ENCODE assay signal across 17 cellular contexts in genomic region chr21:40421121-40421520, GRCh38.
DNase-seq lines count a peak whose midpoint lies in the region; ATAC-seq and TF ChIP-seq lines count a peak whose summit lies in the region.
"Had no signal": no experiment of that assay in that cellular context is flagged by ENCODE, and none has a peak within 500 bp of the region (broad histone marks: within the 10 kb centered on the region; RNA-seq: fewer than 3 reads in every experiment).

No MANE protein-coding gene starts in this region.

- H3K4me3 ChIP-seq in mammary epithelial cell (replicated peaks in 1 of 3; ENCODE audit: insufficient read depth in 1 of 3, low read depth in 2 of 3, low read length in 3 of 3): no peak overlapping the region
- H3K4me3 ChIP-seq: GM23338 had no signal

- no peaks in the 10 kb centered on the region for H4K20me1 ChIP-seq in mammary epithelial cell (ENCODE audit: insufficient read depth, low read length)

- DNase-seq in RWPE1 (ENCODE audit: low spot score) (peak; percentile 13), mammary epithelial cell (peak; percentile 89), epithelial cell of prostate (ENCODE audit: low read depth, low spot score) (peak; percentile 95), foreskin keratinocyte (peak; percentile 89 to 94), OCI-M2 (lab: John Stamatoyannopoulos, UW; ENCODE audit: unreplicated experiment) (no peak), SHP77 treated with DMSO at 0.1 percent for 48 hours (lab: John Stamatoyannopoulos, UW) (no peak)
- DNase-seq: C1 segment of cervical spinal cord; Calu3; CD4-positive, alpha-beta memory T cell; COR-L47; DMS53; DMS79 treated with DMSO at 0.1 percent for 48 hours; GF-D8; H9 had no signal

- no peak overlapping the region for H3K4me2 ChIP-seq in mammary epithelial cell (ENCODE audit: insufficient read depth, low read depth, low read length)
- H3K4me2 ChIP-seq: GM23338 had no signal

- H3K27ac ChIP-seq in RWPE1: no peak overlapping the region
- H3K27ac ChIP-seq in mammary epithelial cell (ENCODE audit: insufficient read depth, low read depth, low read length): peak overlapping the region; percentile 23
- peak overlapping the region; percentile 73 for H3K27ac ChIP-seq in epithelial cell of prostate
- H3K27ac ChIP-seq in foreskin keratinocyte: peak overlapping the region; percentile 55

- peak; percentile 87 for ATAC-seq in foreskin keratinocyte
- ATAC-seq in GM18498 (IDR thresholded peaks at IDR 0.05; ENCODE audit: unreplicated experiment): no peak
- ATAC-seq: GM23338, HCT116 had no signal

- dilution Hi-C loops in mammary epithelial cell (cut with HindIII; ENCODE audit: low sequenced_read_pairs): no loop called here

- no peak overlapping the region for H3K9ac ChIP-seq in mammary epithelial cell (ENCODE audit: insufficient read depth, low read length)

- WGBS in mammary epithelial cell (ENCODE audit: low coverage, missing lambda C conversion rate): 80% methylated on average over 4 of the region's 4 CpGs

- no peaks in the 10 kb centered on the region for H3K36me3 ChIP-seq in mammary epithelial cell (ENCODE audit: insufficient read depth, low read length)

- POLR2A ChIA-PET in RWPE1 (lab: Yijun Ruan, JAX; ENCODE audit: low non-redundant PET): no interaction called here

- no TSS peak for BruUV-seq in mammary epithelial cell (replicated peaks; lab: Mats Ljungman, UMichigan)

- CTCF ChIA-PET in RWPE1 (lab: Yijun Ruan, JAX): no interaction called here
- CTCF ChIA-PET in mammary epithelial cell (lab: Charles Lee; ENCODE audit: low non-redundant PET): no interaction called here

- no peaks in the 10 kb centered on the region for H3K79me2 ChIP-seq in mammary epithelial cell (ENCODE audit: insufficient read depth, low read length)

- H2AFZ ChIP-seq in mammary epithelial cell (ENCODE audit: low read depth, low read length): no peak overlapping the region
- H2AFZ ChIP-seq: GM23338 had no signal

- H3K4me1 ChIP-seq in mammary epithelial cell (ENCODE audit: insufficient read depth, low read length) (peaks cover 6% of the 10 kb centered on the region), foreskin keratinocyte (no peaks in the 10 kb centered on the region)

- H3K9me3 ChIP-seq in mammary epithelial cell (replicated peaks; ENCODE audit: insufficient read depth, low read length): no peaks in the 10 kb centered on the region

- TF ChIP-seq CTCF in RWPE1 (conservative IDR thresholded peaks at IDR 0.05; ENCODE audit: low read depth) (no peak), mammary epithelial cell (conservative IDR thresholded peaks at IDR 0.05 in 1 of 2, IDR thresholded peaks at IDR 0.05 in 1 of 2; ENCODE audit: extremely low read depth in 1 of 2, insufficient read depth in 1 of 2, low read depth in 1 of 2, low read length in 2 of 2) (no peak), foreskin keratinocyte (conservative IDR thresholded peaks at IDR 0.05) (no peak)

- H3K27me3 ChIP-seq in mammary epithelial cell (ENCODE audit: insufficient read depth, low read length): no peaks in the 10 kb centered on the region
- H3K27me3 ChIP-seq in foreskin keratinocyte: no peaks in the 10 kb centered on the region

- intact Hi-C loops in mammary epithelial cell (cut with micrococcal nuclease): no loop called here

- in situ Hi-C loops in mammary epithelial cell (cut with MboI; ENCODE audit: low sequenced_read_pairs in 2 of 2): no loop called here

Comparison
In these comparisons a context has a peak if more than half of its experiments do, and no peak if none do; other contexts are left out.
1. DNase-seq: peak in RWPE1 (single experiment), mammary epithelial cell (single experiment), epithelial cell of prostate (single experiment) and foreskin keratinocyte (2 of 2); none in OCI-M2 (single experiment) and SHP77 treated with DMSO at 0.1 percent for 48 hours (single experiment).